ENCODE assay signal across 8 cellular contexts in the genomic region with DNA sequence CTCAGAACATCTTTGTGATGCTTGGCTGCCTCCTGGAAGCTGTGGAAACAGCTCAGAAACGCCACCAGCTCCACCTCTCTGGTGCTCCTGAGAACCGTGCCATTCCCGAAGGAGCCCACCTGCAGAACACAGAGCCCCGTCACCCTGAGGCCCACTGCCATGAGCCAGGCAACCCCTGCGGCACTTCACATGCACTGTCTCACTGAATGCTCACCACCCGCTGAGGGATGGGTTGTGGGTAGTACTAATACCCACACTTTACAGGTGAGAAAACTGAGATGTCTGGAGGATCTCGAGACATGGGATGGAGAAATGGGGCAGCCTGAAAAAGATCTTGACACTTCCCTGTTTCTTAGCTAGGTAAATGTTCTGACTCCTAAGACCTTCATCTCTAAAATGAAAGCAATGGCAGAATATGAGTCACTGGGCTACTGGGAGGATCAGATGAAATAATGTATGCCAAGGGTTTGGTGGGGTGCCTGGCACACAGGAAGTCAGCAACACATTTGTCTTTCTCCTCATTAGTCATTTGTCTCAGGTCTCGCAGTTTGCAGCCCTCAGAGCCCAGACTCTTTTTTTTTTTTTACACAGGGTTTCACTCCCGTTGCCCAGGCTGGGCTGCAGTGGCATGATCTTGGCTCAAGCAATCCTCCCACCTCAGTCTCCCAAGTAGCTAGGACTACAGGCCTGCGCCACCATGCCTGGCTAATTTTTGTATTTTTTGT. TPM values are rescaled to one million over a fixed set of nuclear protein-coding genes. Genes with fewer than 3 reads are reported as not detected.
DNase-seq lines count a peak whose midpoint lies in the region; ATAC-seq and TF ChIP-seq lines count a peak whose summit lies in the region.

No MANE protein-coding gene starts in this region.

- 82% methylated on average over 10 of the region's 10 CpGs for WGBS in mammary epithelial cell (ENCODE audit: low coverage, missing lambda C conversion rate)
- WGBS in heart left ventricle, 4 donors = 81 to 91% (median 89%) methylated on average over 10 of the region's 10 CpGs

- TF ChIP-seq POLR2A in heart left ventricle (IDR thresholded peaks at IDR 0.05) = no peak

- H3K27me3 ChIP-seq in mammary epithelial cell (ENCODE audit: insufficient read depth, low read length) = no peaks in the 10 kb centered on the region
- peaks cover 0 to 3% (median 0%) of the 10 kb centered on the region in 9 donors for H3K27me3 ChIP-seq in heart left ventricle

- BruUV-seq in mammary epithelial cell (replicated peaks; lab: Mats Ljungman, UMichigan) = no TSS peak

- peaks cover 46% of the 10 kb centered on the region for H3K4me1 Mint-ChIP-seq in T-helper 2 cell treated with Interferon-gamma antibody and Interleukin-4, amounts not matched to agents 5 μg/mL and 100 μg/mL, for 36 hours (ENCODE audit: low read depth)

- H3K4me3 Mint-ChIP-seq in T-helper 2 cell treated with Interferon-gamma antibody and Interleukin-4, amounts not matched to agents 5 μg/mL and 100 μg/mL, for 36 hours = peak overlapping the region; percentile 69

- no peaks in the 10 kb centered on the region for H3K36me3 ChIP-seq in mammary epithelial cell (ENCODE audit: insufficient read depth, low read length)
- peaks cover 0 to 9% (median 0%) of the 10 kb centered on the region in 9 donors for H3K36me3 ChIP-seq in heart left ventricle

- H3K27ac Mint-ChIP-seq in T-helper 2 cell treated with Interferon-gamma antibody and Interleukin-4, amounts not matched to agents 5 μg/mL and 100 μg/mL, for 36 hours = peak overlapping the region; percentile 86

- H3K9ac ChIP-seq in mammary epithelial cell (ENCODE audit: insufficient read depth, low read length) = no peak overlapping the region

- intact Hi-C loops in mammary epithelial cell (cut with micrococcal nuclease) (no loop called here), heart left ventricle (cut with DNase I) (no loop called here)

- peak; percentile 46 for ATAC-seq in GM18870 (IDR thresholded peaks at IDR 0.05; ENCODE audit: unreplicated experiment)
- no peak for ATAC-seq in heart left ventricle

- dilution Hi-C loops in mammary epithelial cell (cut with HindIII; ENCODE audit: low sequenced_read_pairs) = no loop called here

- H3K4me3 ChIP-seq in mammary epithelial cell (replicated peaks in 1 of 3; ENCODE audit: insufficient read depth in 1 of 3, low read depth in 2 of 3, low read length in 3 of 3) (no peak overlapping the region), heart left ventricle (peak overlapping the region in 1 of 12 donors; percentile 8)

- H3K27ac ChIP-seq in mammary epithelial cell (ENCODE audit: insufficient read depth, low read depth, low read length) (peak overlapping the region; percentile 16), heart left ventricle (peak overlapping the region in 1 of 12 donors; percentile 70)

- no peaks in the 10 kb centered on the region for H3K9me3 ChIP-seq in mammary epithelial cell (replicated peaks; ENCODE audit: insufficient read depth, low read length)
- H3K9me3 ChIP-seq in heart left ventricle = no peaks in the 10 kb centered on the region

- H3K9me3 Mint-ChIP-seq in T-helper 2 cell treated with Interferon-gamma antibody and Interleukin-4, amounts not matched to agents 5 μg/mL and 100 μg/mL, for 36 hours = no peaks in the 10 kb centered on the region

- H3K4me1 ChIP-seq in mammary epithelial cell (ENCODE audit: insufficient read depth, low read length) (peaks cover 36% of the 10 kb centered on the region), heart left ventricle (peaks cover 0 to 55% (median 0%) of the 10 kb centered on the region in 12 donors)

- H2AFZ ChIP-seq in mammary epithelial cell (ENCODE audit: low read depth, low read length) = peak overlapping the region; percentile 59

- peak overlapping the region; percentile 22 for H3K4me2 ChIP-seq in mammary epithelial cell (ENCODE audit: insufficient read depth, low read depth, low read length)

- no peaks in the 10 kb centered on the region for H3K27me3 Mint-ChIP-seq in T-helper 2 cell treated with Interferon-gamma antibody and Interleukin-4, amounts not matched to agents 5 μg/mL and 100 μg/mL, for 36 hours (ENCODE audit: low read depth)

- CTCF ChIA-PET in mammary epithelial cell (lab: Charles Lee; ENCODE audit: low non-redundant PET) = no interaction called here

- in situ Hi-C loops in mammary epithelial cell (cut with MboI; ENCODE audit: low sequenced_read_pairs in 2 of 2) = no loop called here

- no peaks in the 10 kb centered on the region for H3K79me2 ChIP-seq in mammary epithelial cell (ENCODE audit: insufficient read depth, low read length)

- H3K36me3 Mint-ChIP-seq in T-helper 2 cell treated with Interferon-gamma antibody and Interleukin-4, amounts not matched to agents 5 μg/mL and 100 μg/mL, for 36 hours (ENCODE audit: low read depth) = peaks cover 29% of the 10 kb centered on the region

- DNase-seq in T-helper 2 cell treated with Interferon-gamma antibody and Interleukin-4, amounts not matched to agents 5 μg/mL and 100 μg/mL, for 36 hours (ENCODE audit: low spot score) = peak; percentile 67
- DNase-seq in mammary epithelial cell (peak; percentile 92), OCI-M2 (lab: John Stamatoyannopoulos, UW; ENCODE audit: unreplicated experiment) (no peak), cortex of kidney (lab: John Stamatoyannopoulos, UW) (no peak), DMS79 treated with DMSO at 0.1 percent for 48 hours (lab: John Stamatoyannopoulos, UW) (no peak), heart left ventricle (no peak)
- DNase-seq in stimulated activated CD4-positive, alpha-beta T cell treated with anti-CD3 and anti-CD28 coated beads, Interleukin-1b, Interleukin-23, amount 100 ng/mL, for 4 hours (ENCODE audit: low read depth in 2 of 2) = peak; percentile 18 to 34

- no peak for TF ChIP-seq CTCF in mammary epithelial cell (conservative IDR thresholded peaks at IDR 0.05 in 1 of 2, IDR thresholded peaks at IDR 0.05 in 1 of 2; ENCODE audit: extremely low read depth in 1 of 2, insufficient read depth in 1 of 2, low read depth in 1 of 2, low read length in 2 of 2)
- TF ChIP-seq CTCF in heart left ventricle (IDR thresholded peaks at IDR 0.05) = no peak

- H4K20me1 ChIP-seq in mammary epithelial cell (ENCODE audit: insufficient read depth, low read length) = no peaks in the 10 kb centered on the region

RNA-seq across cellular contexts. Expression of a gene that starts 5.3 kb away (rescaled TPM):
- under 1 TPM; 0.50 to 0.66 TPM for total RNA-seq in mammary epithelial cell
- 0.50 TPM for polyA plus RNA-seq in mammary epithelial cell
- polyA minus RNA-seq in mammary epithelial cell = not detected
- 1 to 10 TPM in 2 of 9 donors, under 1 TPM in 6, not detected in 1; 0.32 to 5.0 (median 0.61) TPM for total RNA-seq in heart left ventricle
- polyA plus RNA-seq in heart left ventricle = under 1 TPM; 0.42 to 0.57 TPM

RNA-seq across cellular contexts. Expression of a gene that starts 17.5 kb away (rescaled TPM):
- total RNA-seq in mammary epithelial cell (10 to 100 TPM; 12.0 to 16.9 TPM), heart left ventricle (10 to 100 TPM in 3 of 9 donors, 1 to 10 TPM in 6; 7.2 to 16.0 (median 9.2) TPM)
- polyA plus RNA-seq in mammary epithelial cell (16.5 TPM), heart left ventricle (10 to 100 TPM in 1 of 2 donors, 1 to 10 TPM in 1; 5.9 to 16.3 TPM)
- 11.3 TPM for polyA minus RNA-seq in mammary epithelial cell

RNA-seq across cellular contexts. Expression of a gene that starts 55.4 kb away (rescaled TPM):
- total RNA-seq in mammary epithelial cell (not detected), heart left ventricle (not detected)
- polyA plus RNA-seq in mammary epithelial cell (not detected), heart left ventricle (under 1 TPM in 1 of 2 donors, not detected in 1; 0.03 TPM)
- not detected for polyA minus RNA-seq in mammary epithelial cell

Comparison
In these comparisons a context has a peak if more than half of its experiments do, and no peak if none do; other contexts are left out.
1. DNase-seq: peak in T-helper 2 cell treated with Interferon-gamma antibody and Interleukin-4, amounts not matched to agents 5 μg/mL and 100 μg/mL, for 36 hours (single experiment), mammary epithelial cell (single experiment) and stimulated activated CD4-positive, alpha-beta T cell treated with anti-CD3 and anti-CD28 coated beads, Interleukin-1b, Interleukin-23, amount 100 ng/mL, for 4 hours (2 of 2); none in OCI-M2 (single experiment), cortex of kidney (single experiment), DMS79 treated with DMSO at 0.1 percent for 48 hours (single experiment) and heart left ventricle (0 of 5).